In the genomic region with DNA sequence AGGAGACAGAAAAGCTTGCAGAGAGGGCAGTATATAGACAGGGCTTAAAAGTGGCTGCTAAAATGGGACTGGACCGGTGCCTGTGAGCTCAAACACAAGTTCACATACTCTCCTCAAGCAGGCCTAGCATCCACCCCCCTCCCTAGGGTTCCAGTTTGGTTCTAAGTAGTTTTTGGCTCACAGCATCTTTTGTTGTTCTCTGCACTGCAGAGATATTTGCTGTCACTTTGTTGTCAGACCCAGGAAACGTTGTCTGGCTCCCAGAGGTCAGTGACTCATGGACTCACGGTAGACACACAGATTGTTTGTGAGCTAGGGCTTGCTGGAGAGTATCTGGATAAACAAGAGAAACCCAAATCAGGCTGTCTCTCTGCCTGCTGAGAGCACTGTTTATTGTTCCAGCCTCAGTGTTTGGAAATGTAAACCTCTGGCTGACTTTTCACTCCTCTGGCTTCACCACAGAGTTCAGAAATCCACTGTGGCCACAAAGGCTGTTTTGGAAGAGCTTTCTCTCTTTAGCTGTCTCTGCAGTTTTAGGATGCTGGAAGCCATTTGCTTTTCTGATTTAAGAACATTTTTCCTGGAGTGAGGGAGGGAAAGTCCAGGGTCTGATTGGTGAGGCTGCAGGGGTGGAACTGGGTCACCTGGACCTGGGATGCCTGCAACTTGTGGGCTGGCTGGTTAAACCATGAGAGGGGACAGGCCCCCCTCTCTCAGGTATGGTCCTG, we compare ENCODE assay signal across 10 cellular contexts.
DNase-seq lines count a peak whose midpoint lies in the region; ATAC-seq and TF ChIP-seq lines count a peak whose summit lies in the region.
"Had no signal": no experiment of that assay in that cellular context is flagged by ENCODE, and none has a peak within 500 bp of the region (broad histone marks: within the 10 kb centered on the region; RNA-seq: fewer than 3 reads in every experiment).

No MANE protein-coding gene starts in this region.

- intact Hi-C loops in tibial artery (cut with DNase I; ENCODE audit: low total_unique reads), result no loop called here
- intact Hi-C loops in Calu3 (cut with micrococcal nuclease; ENCODE audit: unreplicated experiment), result no loop called here

- ATAC-seq in natural killer cell treated with Interleukin-12 subunit alpha and Interleukin-12 subunit beta and Interleukin-15 and Interleukin-18, amount 100 ng/mL, for 72 hours, result no peak
- ATAC-seq: stimulated activated naive B cell treated with anti-CD40 and anti-IgM and Interleukin-4, amounts not matched to agents 10 μg/mL and 1 μg/mL and 100 μg/mL, for 72 hours had no signal

- H3K4me3 ChIP-seq in liver (ENCODE audit: low read depth in 1 of 3, low read length in 3 of 3), result no peak overlapping the region
- H3K4me3 ChIP-seq in tibial artery, result no peak overlapping the region
- H3K4me3 ChIP-seq: SK-N-MC had no signal

- 22% methylated on average over 3 of the region's 3 CpGs for WGBS in liver

- no peaks in the 10 kb centered on the region for H3K27me3 ChIP-seq in liver (ENCODE audit: control insufficient read depth in 4 of 4, insufficient read depth in 4 of 4, low read length in 3 of 4)
- no peaks in the 10 kb centered on the region for H3K27me3 ChIP-seq in tibial artery

- H3K9me3 ChIP-seq in liver (ENCODE audit: control insufficient read depth in 4 of 4, low read length in 3 of 4), result no peaks in the 10 kb centered on the region
- H3K9me3 ChIP-seq in tibial artery, result no peaks in the 10 kb centered on the region

- H3K4me1 Mint-ChIP-seq in Calu3 (ENCODE audit: low read depth, unreplicated experiment), result no peaks in the 10 kb centered on the region
- no peaks in the 10 kb centered on the region for H3K4me1 Mint-ChIP-seq in natural killer cell treated with Interleukin-12 subunit alpha and Interleukin-12 subunit beta and Interleukin-15 and Interleukin-18, amount 100 ng/mL, for 72 hours (ENCODE audit: low read depth in 2 of 2)

- H3K9me3 Mint-ChIP-seq in Calu3 (ENCODE audit: low read depth, unreplicated experiment), result no peaks in the 10 kb centered on the region
- no peaks in the 10 kb centered on the region for H3K9me3 Mint-ChIP-seq in natural killer cell treated with Interleukin-12 subunit alpha and Interleukin-12 subunit beta and Interleukin-15 and Interleukin-18, amount 100 ng/mL, for 72 hours
- H3K9me3 Mint-ChIP-seq: stimulated activated naive B cell treated with anti-CD40 and anti-IgM and Interleukin-4, amounts not matched to agents 10 μg/mL and 1 μg/mL and 100 μg/mL, for 72 hours had no signal

- H3K27ac Mint-ChIP-seq in Calu3 (ENCODE audit: unreplicated experiment), result no peak overlapping the region
- H3K27ac Mint-ChIP-seq in natural killer cell treated with Interleukin-12 subunit alpha and Interleukin-12 subunit beta and Interleukin-15 and Interleukin-18, amount 100 ng/mL, for 72 hours, result no peak overlapping the region
- H3K27ac Mint-ChIP-seq: stimulated activated naive B cell treated with anti-CD40 and anti-IgM and Interleukin-4, amounts not matched to agents 10 μg/mL and 1 μg/mL and 100 μg/mL, for 72 hours had no signal

- H3K36me3 Mint-ChIP-seq in Calu3 (ENCODE audit: insufficient read depth, unreplicated experiment), result no peaks in the 10 kb centered on the region
- H3K36me3 Mint-ChIP-seq in natural killer cell treated with Interleukin-12 subunit alpha and Interleukin-12 subunit beta and Interleukin-15 and Interleukin-18, amount 100 ng/mL, for 72 hours, result no peaks in the 10 kb centered on the region
- H3K36me3 Mint-ChIP-seq: stimulated activated naive B cell treated with anti-CD40 and anti-IgM and Interleukin-4, amounts not matched to agents 10 μg/mL and 1 μg/mL and 100 μg/mL, for 72 hours had no signal

- no peaks in the 10 kb centered on the region for H3K27me3 Mint-ChIP-seq in Calu3 (ENCODE audit: unreplicated experiment)
- peaks cover 11 to 55% of the 10 kb centered on the region in 2 donors for H3K27me3 Mint-ChIP-seq in natural killer cell treated with Interleukin-12 subunit alpha and Interleukin-12 subunit beta and Interleukin-15 and Interleukin-18, amount 100 ng/mL, for 72 hours

- H3K4me3 Mint-ChIP-seq in Calu3 (ENCODE audit: low read depth, unreplicated experiment), result no peak overlapping the region
- no peak overlapping the region for H3K4me3 Mint-ChIP-seq in natural killer cell treated with Interleukin-12 subunit alpha and Interleukin-12 subunit beta and Interleukin-15 and Interleukin-18, amount 100 ng/mL, for 72 hours
- H3K4me3 Mint-ChIP-seq: stimulated activated naive B cell treated with anti-CD40 and anti-IgM and Interleukin-4, amounts not matched to agents 10 μg/mL and 1 μg/mL and 100 μg/mL, for 72 hours had no signal

- H3K36me3 ChIP-seq in liver (ENCODE audit: control insufficient read depth in 4 of 4, insufficient read depth in 3 of 4, low read depth in 1 of 4, low read length in 3 of 4) (no peaks in the 10 kb centered on the region), tibial artery (no peaks in the 10 kb centered on the region)

- DNase-seq in M059J (ENCODE audit: low read depth), result peak; percentile 88
- peak; percentile 45 to 69 for DNase-seq in tibial artery
- DNase-seq in Calu3, result no peak
- no peak for DNase-seq in DMS79 (lab: John Stamatoyannopoulos, UW)
- DNase-seq in natural killer cell treated with Interleukin-12 subunit alpha and Interleukin-12 subunit beta and Interleukin-15 and Interleukin-18, amount 100 ng/mL, for 72 hours (ENCODE audit: low spot score), result no peak
- DNase-seq: activated T-cell treated with anti-CD3 and anti-CD28 coated beads, Interleukin-2, amount 50 U/mL, for 48 hours; stimulated activated naive B cell treated with anti-CD40 and anti-IgM and Interleukin-4, amounts not matched to agents 10 μg/mL and 1 μg/mL and 100 μg/mL, for 72 hours had no signal

- peak overlapping the region; percentile 80 for H3K27ac ChIP-seq in cingulate gyrus (ENCODE audit: low read depth, low read length)
- peak overlapping the region; percentile 65 to 69 for H3K27ac ChIP-seq in liver (ENCODE audit: low read depth in 1 of 2, low read length in 2 of 2)
- H3K27ac ChIP-seq in tibial artery, result peak overlapping the region; percentile 14 to 63
- H3K27ac ChIP-seq: SK-N-MC had no signal

- BruUV-seq in Calu3 (replicated peaks; lab: Mats Ljungman, UMichigan), result no TSS peak

- H3K9ac ChIP-seq in liver (ENCODE audit: low read depth in 1 of 2, low read length in 2 of 2), result peak overlapping the region in 1 of 2 donors; percentile 4

- H3K4me1 ChIP-seq in liver (ENCODE audit: control insufficient read depth in 4 of 4, insufficient read depth in 4 of 4, low read length in 3 of 4) (peaks cover 4 to 14% (median 7%) of the 10 kb centered on the region in 4 donors), tibial artery (peaks cover 0 to 28% (median 10%) of the 10 kb centered on the region in 4 donors)

- CTCF ChIA-PET in Calu3 (lab: Charles Lee), result interaction anchor here (2.4 kb wide), 1 partner anchor 9 kb away, joined by 7 read pairs; no protein-coding TSS in a partner anchor

- TF ChIP-seq CTCF in liver (IDR thresholded peaks at IDR 0.05; ENCODE audit: low read depth, low read length, missing input control), result no peak
- no peak for TF ChIP-seq CTCF in tibial artery (IDR thresholded peaks at IDR 0.05)
- no peak for TF ChIP-seq CTCF in Calu3 (IDR thresholded peaks at IDR 0.05; ENCODE audit: unreplicated experiment)

- TF ChIP-seq RAD21 in liver (IDR thresholded peaks at IDR 0.05), result peak; percentile 49 to 50

TF ChIP-seq in liver, 16 proteins besides CTCF, POLR2A, EP300 and RAD21 (continues in another document):
- TF ChIP-seq GABPA (IDR thresholded peaks at IDR 0.05 in 1 of 2, conservative IDR thresholded peaks at IDR 0.05 in 1 of 2) (no peak), FOXA2 (IDR thresholded peaks at IDR 0.05) (peak; percentile 95), RXRA (IDR thresholded peaks at IDR 0.05) (peak; percentile 91 to 98), EGR1 (IDR thresholded peaks at IDR 0.05; ENCODE audit: low read depth in 2 of 2) (peak in 1 of 2 donors; percentile 84), YY1 (IDR thresholded peaks at IDR 0.05) (peak; percentile 87), HNF4G (IDR thresholded peaks at IDR 0.05) (no peak), SP1 (IDR thresholded peaks at IDR 0.05) (peak; percentile 97), ATF3 (IDR thresholded peaks at IDR 0.05) (peak; percentile 53), MAX (IDR thresholded peaks at IDR 0.05) (peak; percentile 74), FOXA1 (IDR thresholded peaks at IDR 0.05) (peak; percentile 97), NR2F2 (IDR thresholded peaks at IDR 0.05) (peak; percentile 38)
- TF ChIP-seq, protein P1, sequence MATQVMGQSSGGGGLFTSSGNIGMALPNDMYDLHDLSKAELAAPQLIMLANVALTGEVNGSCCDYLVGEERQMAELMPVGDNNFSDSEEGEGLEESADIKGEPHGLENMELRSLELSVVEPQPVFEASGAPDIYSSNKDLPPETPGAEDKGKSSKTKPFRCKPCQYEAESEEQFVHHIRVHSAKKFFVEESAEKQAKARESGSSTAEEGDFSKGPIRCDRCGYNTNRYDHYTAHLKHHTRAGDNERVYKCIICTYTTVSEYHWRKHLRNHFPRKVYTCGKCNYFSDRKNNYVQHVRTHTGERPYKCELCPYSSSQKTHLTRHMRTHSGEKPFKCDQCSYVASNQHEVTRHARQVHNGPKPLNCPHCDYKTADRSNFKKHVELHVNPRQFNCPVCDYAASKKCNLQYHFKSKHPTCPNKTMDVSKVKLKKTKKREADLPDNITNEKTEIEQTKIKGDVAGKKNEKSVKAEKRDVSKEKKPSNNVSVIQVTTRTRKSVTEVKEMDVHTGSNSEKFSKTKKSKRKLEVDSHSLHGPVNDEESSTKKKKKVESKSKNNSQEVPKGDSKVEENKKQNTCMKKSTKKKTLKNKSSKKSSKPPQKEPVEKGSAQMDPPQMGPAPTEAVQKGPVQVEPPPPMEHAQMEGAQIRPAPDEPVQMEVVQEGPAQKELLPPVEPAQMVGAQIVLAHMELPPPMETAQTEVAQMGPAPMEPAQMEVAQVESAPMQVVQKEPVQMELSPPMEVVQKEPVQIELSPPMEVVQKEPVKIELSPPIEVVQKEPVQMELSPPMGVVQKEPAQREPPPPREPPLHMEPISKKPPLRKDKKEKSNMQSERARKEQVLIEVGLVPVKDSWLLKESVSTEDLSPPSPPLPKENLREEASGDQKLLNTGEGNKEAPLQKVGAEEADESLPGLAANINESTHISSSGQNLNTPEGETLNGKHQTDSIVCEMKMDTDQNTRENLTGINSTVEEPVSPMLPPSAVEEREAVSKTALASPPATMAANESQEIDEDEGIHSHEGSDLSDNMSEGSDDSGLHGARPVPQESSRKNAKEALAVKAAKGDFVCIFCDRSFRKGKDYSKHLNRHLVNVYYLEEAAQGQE (IDR thresholded peaks at IDR 0.05), result peak; percentile 56

Comparison
In these comparisons a context has a peak if more than half of its experiments do, and no peak if none do; other contexts are left out.
1. DNase-seq: peak in M059J (single experiment) and tibial artery (2 of 2); none in Calu3 (single experiment), DMS79 (single experiment) and natural killer cell treated with Interleukin-12 subunit alpha and Interleukin-12 subunit beta and Interleukin-15 and Interleukin-18, amount 100 ng/mL, for 72 hours (single experiment).
2. Peak in every context shown above with its lines, with median percentiles within 50 percentile points of each other: H3K27ac ChIP-seq.